20 cellular contexts compared by ENCODE assay signal in the genomic region with DNA sequence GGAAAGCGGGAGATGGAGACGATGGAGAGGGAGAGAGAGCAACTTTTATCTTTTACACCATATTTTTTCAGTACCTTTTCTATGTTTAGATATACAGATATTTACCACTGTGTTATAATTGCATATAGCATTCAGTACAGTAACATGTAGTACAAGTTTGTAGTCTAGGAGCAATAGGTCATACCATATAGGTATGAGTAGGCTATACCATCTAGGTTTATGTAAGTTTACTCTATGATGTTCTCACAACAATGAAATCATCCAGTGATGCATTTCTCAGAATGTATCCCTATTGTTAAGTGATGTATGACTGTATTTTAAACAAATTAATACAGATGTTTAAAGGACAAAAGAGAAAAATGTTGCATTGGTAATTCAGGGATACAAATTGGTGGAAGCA.
"Had no signal": no experiment of that assay in that cellular context is flagged by ENCODE, and none has a peak within 500 bp of the region (broad histone marks: within the 10 kb centered on the region; RNA-seq: fewer than 3 reads in every experiment).

No MANE protein-coding gene starts in this region.

- FAIRE-seq: frontal cortex, pancreas, small intestine, urothelium cell line had no signal

- H3K4me1 Mint-ChIP-seq: neural progenitor cell had no signal

- H3K27ac Mint-ChIP-seq: neural progenitor cell, progenitor cell of endocrine pancreas, type B pancreatic cell had no signal

- H3K9me3 Mint-ChIP-seq: type B pancreatic cell had no signal

- ATAC-seq: esophagus mucosa; heart left ventricle; left lobe of liver; naive thymus-derived CD4-positive, alpha-beta T cell; pancreas; right cardiac atrium; stimulated activated naive CD8-positive, alpha-beta T cell treated with anti-CD3 and anti-CD28 coated beads, Interleukin-15, Interleukin-2, amounts not matched to agents 100 U/mL and 50 U/mL, for 24 hours had no signal

- H3K27me3 Mint-ChIP-seq: naive thymus-derived CD4-positive, alpha-beta T cell; progenitor cell of endocrine pancreas; type B pancreatic cell had no signal

- H3K4me3 Mint-ChIP-seq: neural progenitor cell, type B pancreatic cell had no signal

- DNase-seq: effector CD4-positive, alpha-beta T cell; heart left ventricle; hippocampal formation; islet precursor cell; mammary epithelial cell; naive thymus-derived CD4-positive, alpha-beta T cell; nucleus accumbens; small intestine; stimulated activated CD4-positive, alpha-beta T cell treated with anti-CD3 and anti-CD28 coated beads, Interleukin-12 subunit alpha, Interleukin-12 subunit beta, amount 100 ng/mL, for 4 hours; stimulated activated naive CD8-positive, alpha-beta T cell treated with anti-CD3 and anti-CD28 coated beads, Interleukin-15, Interleukin-2, amounts not matched to agents 100 U/mL and 50 U/mL, for 24 hours; thyroid gland had no signal
